ENCODE assay signal across 1 cellular context in genomic region chr5:81980160-81980559, GRCh38.
TF ChIP-seq lines count a peak whose summit lies in the region.

No MANE protein-coding gene starts in this region.

TF ChIP-seq in H1, 55 proteins besides CTCF, POLR2A, EP300 and RAD21:
- TF ChIP-seq HDAC2 (IDR thresholded peaks at IDR 0.05; ENCODE audit: borderline replicate concordance in 1 of 2, low read depth in 2 of 2, low read length in 2 of 2) (0 out of 4 replicates have a peak, but pooled peaks of 1 of the 2 experiments have one; percentile 23), POU5F1 (IDR thresholded peaks at IDR 0.05; ENCODE audit: low read depth, low read length) (peak; percentile 85), SP1 (IDR thresholded peaks at IDR 0.05; ENCODE audit: low read depth, low read length) (0 out of 2 replicates have a peak, but pooled peaks have one; percentile 7), HDAC6 (IDR thresholded peaks at IDR 0.05; ENCODE audit: low read depth, low read length) (no peak), CHD7 (IDR thresholded peaks at IDR 0.05; ENCODE audit: insufficient replicate concordance, low read length) (peak; percentile 72)
